In the genomic region with DNA sequence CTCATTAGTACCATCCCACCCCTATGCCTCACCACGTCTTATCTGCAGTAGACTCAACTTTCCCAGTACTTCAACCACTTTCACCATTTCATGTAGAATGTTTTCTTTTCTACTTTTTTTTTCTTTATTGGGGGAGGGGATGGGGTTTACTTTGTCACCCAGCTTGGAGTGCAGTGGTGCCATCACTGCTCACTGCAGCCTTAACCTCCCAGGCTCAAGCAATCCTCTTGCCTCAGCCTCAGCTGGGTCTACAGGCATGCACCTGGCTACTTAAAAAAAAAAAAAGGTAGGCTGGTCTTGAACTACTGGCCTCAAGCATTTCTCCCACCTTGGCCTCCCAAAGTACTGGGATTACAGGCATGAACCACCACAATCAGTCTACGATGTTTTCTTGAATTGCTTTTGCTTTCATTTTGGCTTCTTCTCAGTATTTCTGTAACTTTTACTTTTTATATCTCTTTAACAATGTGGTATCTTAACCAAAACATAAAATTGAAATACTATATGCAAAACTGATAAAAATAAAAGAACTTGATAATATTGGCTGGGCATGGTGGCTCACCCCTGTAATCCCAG, we compare ENCODE assay signal across 31 cellular contexts. TPM values are rescaled to one million over a fixed set of nuclear protein-coding genes. Genes with fewer than 3 reads are reported as not detected.
"Had no signal": no experiment of that assay in that cellular context is flagged by ENCODE, and none has a peak within 500 bp of the region (broad histone marks: within the 10 kb centered on the region; RNA-seq: fewer than 3 reads in every experiment).

No MANE protein-coding gene starts in this region.

- H3K27ac Mint-ChIP-seq: activated CD4-positive, alpha-beta memory T cell treated with anti-CD3 and anti-CD28 coated beads, Interleukin-2, amount 10 ng/mL, durations not matched to agents 7 days and 5 days; activated CD4-positive, alpha-beta T cell treated with anti-CD3 and anti-CD28 coated beads, Interleukin-2, amount 10 ng/mL, durations not matched to agents 7 days and 5 days; activated naive CD8-positive, alpha-beta T cell; activated T-helper 17 cell treated with anti-CD3 and anti-CD28 coated beads, Interleukin-2, amount 50 U/mL, for 72 hours; dendritic cell treated with granulocyte-macrophage colony-stimulating factor and Interleukin-4, amounts not matched to agents 40 ng/mL and 50 ng/mL, for 4 days; endodermal cell; T-helper 17 cell; T-helper 2 cell treated with Interferon-gamma antibody and Interleukin-4, amounts not matched to agents 5 μg/mL and 100 μg/mL, for 36 hours; WTC11 had no signal

- DNase-seq: activated CD4-positive, alpha-beta memory T cell treated with anti-CD3 and anti-CD28 coated beads, Interleukin-2, amount 10 ng/mL, durations not matched to agents 7 days and 5 days; activated CD4-positive, alpha-beta T cell treated with anti-CD3 and anti-CD28 coated beads for 1 hour; activated CD4-positive, alpha-beta T cell treated with anti-CD3 and anti-CD28 coated beads for 4 hours; activated CD4-positive, alpha-beta T cell treated with anti-CD3 and anti-CD28 coated beads, Interleukin-2, amount 10 ng/mL, durations not matched to agents 7 days and 5 days; activated CD4-positive, alpha-beta T cell treated with anti-CD3 and anti-CD28 coated beads, Interleukin-2, amount 50 U/mL, for 4 hours; activated CD8-positive, alpha-beta memory T cell treated with anti-CD3 and anti-CD28 coated beads for 24 hours; activated effector memory CD4-positive, alpha-beta T cell treated with Interleukin-2 at 50 U/mL for 16 hours; activated gamma-delta T cell treated with Interleukin-2 at 50 U/mL for 16 hours; activated naive CD4-positive, alpha-beta T cell treated with anti-CD3 and anti-CD28 coated beads, Interleukin-2, amount 50 U/mL, for 16 hours; activated naive CD4-positive, alpha-beta T cell treated with Interleukin-2 at 50 U/mL for 16 hours; activated T-cell treated with anti-CD3 and anti-CD28 coated beads, Interleukin-2, amount 50 U/mL, for 4 hours; amniotic stem cell; anterior cingulate cortex; brain microvascular endothelial cell; dorsolateral prefrontal cortex; effector memory CD4-positive, alpha-beta T cell; endodermal cell; foreskin fibroblast; head of caudate nucleus; T-helper 17 cell; T1000 had no signal

- H3K27me3 ChIP-seq: brain microvascular endothelial cell had no signal

- H3K27me3 Mint-ChIP-seq: activated CD4-positive, alpha-beta memory T cell treated with anti-CD3 and anti-CD28 coated beads, Interleukin-2, amount 10 ng/mL, durations not matched to agents 7 days and 5 days; activated CD4-positive, alpha-beta T cell treated with anti-CD3 and anti-CD28 coated beads, Interleukin-2, amount 10 ng/mL, durations not matched to agents 7 days and 5 days; central memory CD8-positive, alpha-beta T cell; dendritic cell treated with granulocyte-macrophage colony-stimulating factor and Interleukin-4, amounts not matched to agents 40 ng/mL and 50 ng/mL, for 4 days; T-helper 17 cell had no signal

- FAIRE-seq: astrocyte, bronchial epithelial cell had no signal

- H3K9me3 Mint-ChIP-seq: activated CD4-positive, alpha-beta memory T cell treated with anti-CD3 and anti-CD28 coated beads, Interleukin-2, amount 10 ng/mL, durations not matched to agents 7 days and 5 days; activated CD4-positive, alpha-beta T cell treated with anti-CD3 and anti-CD28 coated beads, Interleukin-2, amount 10 ng/mL, durations not matched to agents 7 days and 5 days; activated T-cell treated with anti-CD3 and anti-CD28 coated beads, Interleukin-2, amount 50 U/mL, for 4 hours; dendritic cell treated with granulocyte-macrophage colony-stimulating factor and Interleukin-4, amounts not matched to agents 40 ng/mL and 50 ng/mL, for 4 days; endodermal cell; T-helper 2 cell treated with Interferon-gamma antibody and Interleukin-4, amounts not matched to agents 5 μg/mL and 100 μg/mL, for 36 hours had no signal

- H3K4me1 Mint-ChIP-seq: activated CD4-positive, alpha-beta memory T cell treated with anti-CD3 and anti-CD28 coated beads, Interleukin-2, amount 10 ng/mL, durations not matched to agents 7 days and 5 days; activated CD4-positive, alpha-beta T cell treated with anti-CD3 and anti-CD28 coated beads, Interleukin-2, amount 10 ng/mL, durations not matched to agents 7 days and 5 days; activated T-helper 17 cell treated with anti-CD3 and anti-CD28 coated beads, Interleukin-2, amount 50 U/mL, for 72 hours; central memory CD8-positive, alpha-beta T cell; endodermal cell; T-helper 17 cell; WTC11 had no signal

- H3K4me3 ChIP-seq: coronary artery, dorsolateral prefrontal cortex had no signal

- ATAC-seq: activated T-cell treated with anti-CD3 and anti-CD28 coated beads, Interleukin-2, amount 50 U/mL, for 4 hours; activated T-helper 17 cell treated with anti-CD3 and anti-CD28 coated beads, Interleukin-2, amount 50 U/mL, for 72 hours; esophagus mucosa; T-helper 17 cell; WTC11 had no signal

- H3K27ac ChIP-seq: brain microvascular endothelial cell, coronary artery, dorsolateral prefrontal cortex had no signal

- H3K36me3 ChIP-seq: brain microvascular endothelial cell had no signal

- H3K4me3 Mint-ChIP-seq: activated CD4-positive, alpha-beta memory T cell treated with anti-CD3 and anti-CD28 coated beads, Interleukin-2, amount 10 ng/mL, durations not matched to agents 7 days and 5 days; activated CD4-positive, alpha-beta T cell treated with anti-CD3 and anti-CD28 coated beads, Interleukin-2, amount 10 ng/mL, durations not matched to agents 7 days and 5 days; activated naive CD8-positive, alpha-beta T cell; activated T-cell treated with anti-CD3 and anti-CD28 coated beads, Interleukin-2, amount 50 U/mL, for 4 hours; activated T-helper 17 cell treated with anti-CD3 and anti-CD28 coated beads, Interleukin-2, amount 50 U/mL, for 72 hours; central memory CD8-positive, alpha-beta T cell; dendritic cell treated with granulocyte-macrophage colony-stimulating factor and Interleukin-4, amounts not matched to agents 40 ng/mL and 50 ng/mL, for 4 days; endodermal cell; T-helper 17 cell; T-helper 2 cell treated with Interferon-gamma antibody and Interleukin-4, amounts not matched to agents 5 μg/mL and 100 μg/mL, for 36 hours; WTC11 had no signal

RNA-seq across cellular contexts. Expression of gene CHL1, which starts 44.9 kb away (rescaled TPM):
- total RNA-seq: activated CD4-positive, alpha-beta memory T cell treated with anti-CD3 and anti-CD28 coated beads, Interleukin-2, amount 10 ng/mL, durations not matched to agents 7 days and 5 days; activated CD4-positive, alpha-beta T cell treated with anti-CD3 and anti-CD28 coated beads, Interleukin-2, amount 10 ng/mL, durations not matched to agents 7 days and 5 days; activated T-helper 17 cell treated with anti-CD3 and anti-CD28 coated beads, Interleukin-2, amount 50 U/mL, for 72 hours; astrocyte; WTC11 had no signal
